ENCODE assay signal across 20 cellular contexts in the genomic region with DNA sequence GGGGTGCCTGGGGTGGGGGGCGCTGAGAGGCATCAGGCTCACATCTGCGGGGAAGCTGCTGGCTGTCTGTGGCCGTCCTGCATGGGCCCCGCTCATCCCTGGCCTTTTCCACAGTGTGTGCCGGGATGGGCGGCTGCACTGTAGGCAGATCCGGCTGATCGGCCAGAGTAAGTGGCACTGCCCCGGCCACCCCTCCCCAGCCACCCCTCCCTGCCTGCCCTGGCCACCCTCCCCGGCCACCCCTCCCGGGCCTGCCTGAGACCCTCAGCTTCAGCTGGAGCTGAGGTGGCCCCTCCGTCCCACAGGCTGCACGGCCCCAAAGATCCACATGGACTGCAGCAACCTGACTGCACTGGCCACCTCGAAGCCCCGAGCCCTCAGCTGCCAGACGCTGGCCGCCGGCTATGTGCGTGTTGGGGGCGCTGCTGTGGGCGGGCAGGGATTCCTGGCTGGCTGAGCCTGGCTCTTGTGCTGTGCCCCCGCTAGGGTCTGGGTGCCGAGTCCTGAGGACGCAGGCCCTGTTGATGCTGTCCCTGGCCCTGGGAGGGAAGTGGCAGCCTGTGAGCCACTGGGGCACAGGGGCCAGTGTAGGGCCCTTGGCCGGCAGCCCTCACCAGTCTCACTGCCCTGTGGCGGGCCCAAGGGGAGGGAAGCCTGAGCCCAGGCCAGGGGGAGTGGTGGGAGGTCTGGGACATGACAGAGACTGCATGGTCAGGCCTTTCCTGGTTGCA. TPM values are rescaled to one million over a fixed set of nuclear protein-coding genes. Genes with fewer than 3 reads are reported as not detected.
DNase-seq lines count a peak whose midpoint lies in the region; ATAC-seq, FAIRE-seq and TF ChIP-seq lines count a peak whose summit lies in the region.
"Had no signal": no experiment of that assay in that cellular context is flagged by ENCODE, and none has a peak within 500 bp of the region (broad histone marks: within the 10 kb centered on the region; RNA-seq: fewer than 3 reads in every experiment).

No MANE protein-coding gene starts in this region.

- CTCF ChIA-PET in SK-N-SH (lab: Yijun Ruan, JAX) (no interaction called here), HepG2 (lab: Yijun Ruan, JAX; ENCODE audit: low intra/inter-chr PET ratio, low total read pairs) (no interaction called here)
- CTCF ChIA-PET in activated naive CD4-positive, alpha-beta T cell treated with anti-CD3 and anti-CD28 coated beads, Interleukin-2, amount 10 ng/mL, durations not matched to agents 7 days and 5 days (lab: Charles Lee): no interaction called here

- H3K36me3 Mint-ChIP-seq in activated naive CD4-positive, alpha-beta T cell treated with anti-CD3 and anti-CD28 coated beads, Interleukin-2, amount 10 ng/mL, durations not matched to agents 7 days and 5 days: no peaks in the 10 kb centered on the region

- no peak overlapping the region for H3K9ac ChIP-seq in SK-N-SH
- no peak overlapping the region for H3K9ac ChIP-seq in HepG2 (ENCODE audit: insufficient read depth, low read depth, low read length)
- H3K9ac ChIP-seq: BLaER1 had no signal

- TF ChIP-seq EP300 in SK-N-SH (IDR thresholded peaks at IDR 0.05; ENCODE audit: borderline replicate concordance in 1 of 2, low read depth in 1 of 2, low read length in 1 of 2): no peak
- no peak for TF ChIP-seq EP300 in HepG2 (IDR thresholded peaks at IDR 0.05; ENCODE audit: low read depth in 2 of 2, low read length in 2 of 2)
- TF ChIP-seq EP300 in HepG2 (CRISPR knock-in tag; IDR thresholded peaks at IDR 0.05; ENCODE audit: borderline replicate concordance): no peak

- no peak overlapping the region for H3K4me3 Mint-ChIP-seq in activated naive CD4-positive, alpha-beta T cell treated with anti-CD3 and anti-CD28 coated beads, Interleukin-2, amount 10 ng/mL, durations not matched to agents 7 days and 5 days
- H3K4me3 Mint-ChIP-seq: H9 had no signal

- H3K36me3 ChIP-seq in SK-N-SH (replicated peaks in 1 of 2; ENCODE audit: control insufficient read depth in 1 of 2, insufficient read depth in 2 of 2, low read length in 1 of 2): no peaks in the 10 kb centered on the region
- H3K36me3 ChIP-seq in WERI-Rb-1: no peaks in the 10 kb centered on the region
- H3K36me3 ChIP-seq in HepG2 (replicated peaks in 1 of 2; ENCODE audit: control insufficient read depth in 1 of 2, insufficient read depth in 2 of 2, low read length in 2 of 2): no peaks in the 10 kb centered on the region
- H3K36me3 ChIP-seq in psoas muscle (ENCODE audit: insufficient read depth in 1 of 2, low read depth in 1 of 2): no peaks in the 10 kb centered on the region
- H3K36me3 ChIP-seq: BLaER1 had no signal

- no peak for TF ChIP-seq POLR2A in HepG2 (IDR thresholded peaks at IDR 0.05; ENCODE audit: insufficient read depth in 1 of 2, low read depth in 2 of 2, low read length in 2 of 2)

- in situ Hi-C loops in HepG2 (cut with HindIII; ENCODE audit: extremely low pct_ligation_motif_present, low pct_unique_long_range_greater_than_20kb): no loop called here

- BruUV-seq in HepG2 (replicated peaks; lab: Mats Ljungman, UMichigan): no TSS peak

- H3K79me2 ChIP-seq in SK-N-SH (ENCODE audit: insufficient read depth) (no peaks in the 10 kb centered on the region), HepG2 (ENCODE audit: insufficient read depth, low read length) (no peaks in the 10 kb centered on the region)

- intact Hi-C loops in HepG2 (cut with micrococcal nuclease; ENCODE audit: unreplicated experiment) (no loop called here), psoas muscle (cut with DNase I) (no loop called here)

- H3K4me2 ChIP-seq in SK-N-SH (no peak overlapping the region), HepG2 (ENCODE audit: low read depth, low read length) (no peak overlapping the region)
- H3K4me2 ChIP-seq: BLaER1 had no signal

- H3K4me1 ChIP-seq in SK-N-SH (ENCODE audit: control insufficient read depth in 1 of 2, insufficient read depth in 2 of 2, low read depth in 1 of 2, low read length in 1 of 2) (no peaks in the 10 kb centered on the region), HepG2 (ENCODE audit: insufficient read depth, low read length) (no peaks in the 10 kb centered on the region), psoas muscle (no peaks in the 10 kb centered on the region)
- H3K4me1 ChIP-seq: BLaER1 had no signal

- peaks cover 2% of the 10 kb centered on the region for H3K9me3 Mint-ChIP-seq in activated naive CD4-positive, alpha-beta T cell treated with anti-CD3 and anti-CD28 coated beads, Interleukin-2, amount 10 ng/mL, durations not matched to agents 7 days and 5 days
- H3K9me3 Mint-ChIP-seq: H9 had no signal

- H3K9me3 ChIP-seq in SK-N-SH: no peaks in the 10 kb centered on the region
- no peaks in the 10 kb centered on the region for H3K9me3 ChIP-seq in WERI-Rb-1 (ENCODE audit: severe bottlenecking)
- no peaks in the 10 kb centered on the region for H3K9me3 ChIP-seq in HepG2 (ENCODE audit: low read length)
- H3K9me3 ChIP-seq in psoas muscle: no peaks in the 10 kb centered on the region
- H3K9me3 ChIP-seq: BLaER1 had no signal

- ATAC-seq in SK-N-SH treated with all-trans-retinoic acid at 6 μM for 48 hours (0 out of 3 replicates have a peak, but pooled peaks have one; percentile 20), HepG2 (0 out of 3 replicates have a peak, but pooled peaks have one; percentile 12), psoas muscle (no peak), HG02885 (IDR thresholded peaks at IDR 0.05; ENCODE audit: poor library complexity, unreplicated experiment) (no peak)

- no peaks in the 10 kb centered on the region for H4K20me1 ChIP-seq in SK-N-SH (ENCODE audit: insufficient read depth)
- H4K20me1 ChIP-seq in HepG2 (ENCODE audit: insufficient read depth, low read length): no peaks in the 10 kb centered on the region
- H4K20me1 ChIP-seq: BLaER1 had no signal

- H3K4me3 ChIP-seq in SK-N-SH (ENCODE audit: low read depth in 2 of 2, low read length in 1 of 2) (no peak overlapping the region), WERI-Rb-1 (ENCODE audit: low read depth, low read length) (no peak overlapping the region), HepG2 (replicated peaks in 1 of 3; ENCODE audit: insufficient read depth in 1 of 3, low read depth in 2 of 3, low read length in 3 of 3) (no peak overlapping the region), psoas muscle (no peak overlapping the region)
- H3K4me3 ChIP-seq: BLaER1 had no signal

- H3K27ac Mint-ChIP-seq in activated naive CD4-positive, alpha-beta T cell treated with anti-CD3 and anti-CD28 coated beads, Interleukin-2, amount 10 ng/mL, durations not matched to agents 7 days and 5 days: no peak overlapping the region
- H3K27ac Mint-ChIP-seq: H9 had no signal

- no peak for FAIRE-seq in HepG2 (lab: Jason Lieb, UNC)

- H3F3A ChIP-seq in SK-N-SH (replicated peaks; ENCODE audit: insufficient read depth): no peaks in the 10 kb centered on the region

- no peaks in the 10 kb centered on the region for H3K4me1 Mint-ChIP-seq in activated naive CD4-positive, alpha-beta T cell treated with anti-CD3 and anti-CD28 coated beads, Interleukin-2, amount 10 ng/mL, durations not matched to agents 7 days and 5 days
- H3K4me1 Mint-ChIP-seq: H9 had no signal

- H3K27ac ChIP-seq in SK-N-SH (ENCODE audit: low read depth in 2 of 2, low read length in 1 of 2): no peak overlapping the region
- H3K27ac ChIP-seq in WERI-Rb-1: no peak overlapping the region
- no peak overlapping the region for H3K27ac ChIP-seq in HepG2 (ENCODE audit: extremely low read length, insufficient read depth, low read length)
- no peak overlapping the region for H3K27ac ChIP-seq in psoas muscle
- H3K27ac ChIP-seq: 22Rv1, BLaER1 had no signal

- H3K9me2 ChIP-seq in SK-N-SH: no peaks in the 10 kb centered on the region

- TF ChIP-seq CTCF in SK-N-SH (IDR thresholded peaks at IDR 0.05) (no peak), WERI-Rb-1 (IDR thresholded peaks at IDR 0.05; ENCODE audit: low read depth, low read length) (no peak), HepG2 (CRISPR knock-in tag; IDR thresholded peaks at IDR 0.05) (no peak), psoas muscle (IDR thresholded peaks at IDR 0.05) (no peak)

- H3K27me3 ChIP-seq in SK-N-SH (ENCODE audit: insufficient read depth): no peaks in the 10 kb centered on the region; the same call in 1 of the 2 replicates
- peaks cover 2% of the 10 kb centered on the region for H3K27me3 ChIP-seq in WERI-Rb-1 (ENCODE audit: insufficient read depth, low read depth, severe bottlenecking)
- H3K27me3 ChIP-seq in HepG2 (ENCODE audit: control insufficient read depth in 1 of 2, insufficient read depth in 2 of 2, low read length in 2 of 2): peaks cover 18 to 70% of the 10 kb centered on the region in 2 experiments; a peak in 4 of 5 replicates
- peaks cover 0 to 4% (median 0%) of the 10 kb centered on the region in 3 donors for H3K27me3 ChIP-seq in psoas muscle (ENCODE audit: insufficient read depth in 3 of 3, low read length in 2 of 3)
- H3K27me3 ChIP-seq: BLaER1 had no signal

- no peak for DNase-seq in SK-N-SH
- DNase-seq in WERI-Rb-1: peak; percentile 4
- DNase-seq in HepG2 (ENCODE audit: low spot score): no peak
- DNase-seq in psoas muscle: peak; percentile 5 to 41
- DNase-seq in UCSD-AML1 (lab: John Stamatoyannopoulos, UW; ENCODE audit: unreplicated experiment): no peak
- DNase-seq in activated naive CD4-positive, alpha-beta T cell treated with anti-CD3 and anti-CD28 coated beads, Interleukin-2, amount 10 ng/mL, durations not matched to agents 7 days and 5 days: no peak
- DNase-seq: EL, H9, IMR-90, NCI-H1417, NCI-H2029, NCI-H2171 treated with DMSO at 0.1 percent for 48 hours, NCI-H82, SHP77 had no signal

- POLR2A ChIA-PET in SK-N-SH (lab: Yijun Ruan, JAX): no interaction called here
- POLR2A ChIA-PET in HepG2 (lab: Yijun Ruan, JAX): no interaction called here

- H3K27me3 Mint-ChIP-seq in activated naive CD4-positive, alpha-beta T cell treated with anti-CD3 and anti-CD28 coated beads, Interleukin-2, amount 10 ng/mL, durations not matched to agents 7 days and 5 days: no peaks in the 10 kb centered on the region

- WGBS in SK-N-SH (ENCODE audit: low lambda C conversion rate): 43% methylated on average over 8 of the region's 26 CpGs
- WGBS in HepG2 (ENCODE audit: low lambda C conversion rate): no CpG with 5 or more reads among the region's 26 CpGs
- 72 to 80% (median 76%) methylated on average over 21 to 26 of the region's 26 CpGs for WGBS in psoas muscle, 3 donors

- TF ChIP-seq RAD21 in SK-N-SH (IDR thresholded peaks at IDR 0.05; ENCODE audit: low read length) (no peak), HepG2 (CRISPR knock-in tag; IDR thresholded peaks at IDR 0.05) (no peak)

- no peak overlapping the region for H2AFZ ChIP-seq in SK-N-SH (ENCODE audit: low read depth)
- no peak overlapping the region for H2AFZ ChIP-seq in HepG2 (ENCODE audit: low read length)

RNA-seq across cellular contexts. Expression of a gene that starts 10.9 kb away (rescaled TPM):
- polyA plus RNA-seq in SK-N-SH (2012; rRNA removed): not detected in 2 replicates
- polyA plus RNA-seq in SK-N-SH (2012; cell fraction: cytosol; rRNA removed): not detected in 2 replicates
- under 0.01 TPM in 1 of 2 replicates, not detected in the other for polyA plus RNA-seq in SK-N-SH (2012; cell fraction: nucleus; rRNA removed)
- not detected in 2 replicates for total RNA-seq in HepG2 (2016; rRNA removed; fragmentation: Illumina TruSeq; extraction: Trizol)
- total RNA-seq in HepG2 (2016; cell fraction: cytosol; rRNA removed; fragmentation: Illumina TruSeq; extraction: Trizol; ENCODE audit: low read depth): not detected in 2 replicates
- total RNA-seq in HepG2 (2016; cell fraction: insoluble cytoplasmic fraction; rRNA removed; fragmentation: Illumina TruSeq; extraction: Trizol): not detected in 2 replicates
- not detected in 2 replicates for total RNA-seq in HepG2 (2016; cell fraction: membrane; rRNA removed; fragmentation: Illumina TruSeq; extraction: Trizol)
- not detected in 2 replicates for total RNA-seq in HepG2 (2016; cell fraction: nucleus; rRNA removed; fragmentation: Illumina TruSeq; extraction: Trizol)
- under 0.01 TPM in 1 of 2 replicates, not detected in the other for polyA plus RNA-seq in HepG2 (2011; rRNA removed)
- not detected in 2 replicates for polyA plus RNA-seq in HepG2 (2011; cell fraction: cytosol; rRNA removed)
- under 0.01 and 0.02 TPM in 2 replicates for polyA plus RNA-seq in HepG2 (2011; cell fraction: nucleus; rRNA removed)
- polyA plus RNA-seq in HepG2 (2012): not detected in 2 replicates
- polyA plus RNA-seq in HepG2 (2016; cell fraction: cytosol; fragmentation: Illumina TruSeq; extraction: Trizol; ENCODE audit: low read depth): not detected in 2 replicates
- not detected in 2 replicates for polyA plus RNA-seq in HepG2 (2016; cell fraction: insoluble cytoplasmic fraction; fragmentation: Illumina TruSeq; extraction: Trizol; ENCODE audit: low read depth)
- polyA plus RNA-seq in HepG2 (2016; cell fraction: membrane; fragmentation: Illumina TruSeq; extraction: Trizol; ENCODE audit: low read depth): not detected in 2 replicates
- polyA plus RNA-seq in HepG2 (2016; cell fraction: nucleus; fragmentation: Illumina TruSeq; extraction: Trizol; ENCODE audit: insufficient read depth, low read depth): not detected in 2 replicates
- 0.22 TPM in 1 of 2 replicates, not detected in the other for polyA minus RNA-seq in HepG2 (2011; rRNA and poly(A)+ RNA removed; ENCODE audit: low replicate concordance)
- not detected in 2 replicates for polyA minus RNA-seq in HepG2 (2011; cell fraction: cytosol; rRNA and poly(A)+ RNA removed)
- not detected in 2 replicates for polyA minus RNA-seq in HepG2 (2011; cell fraction: nucleus; rRNA and poly(A)+ RNA removed)
- under 1 TPM in 3 of 4 donors, not detected in 1; 0.02 to 0.44 (median 0.04) TPM for total RNA-seq in psoas muscle
- under 1 TPM in 2 of 3 donors, not detected in 1; under 0.01 to 0.01 TPM for polyA plus RNA-seq in psoas muscle
- total RNA-seq: H9, IMR-90, LHCN-M2, NCI-H460 had no signal
- polyA plus RNA-seq: IMR-90 had no signal

RNA-seq across cellular contexts. Expression of a gene that starts 49.1 kb away (rescaled TPM):
- polyA plus RNA-seq in SK-N-SH (2012; rRNA removed): not detected in 2 replicates
- not detected in 2 replicates for polyA plus RNA-seq in SK-N-SH (2012; cell fraction: cytosol; rRNA removed)
- polyA plus RNA-seq in SK-N-SH (2012; cell fraction: nucleus; rRNA removed): not detected in 2 replicates
- not detected in 2 replicates for total RNA-seq in HepG2 (2016; rRNA removed; fragmentation: Illumina TruSeq; extraction: Trizol)
- not detected in 2 replicates for total RNA-seq in HepG2 (2016; cell fraction: cytosol; rRNA removed; fragmentation: Illumina TruSeq; extraction: Trizol; ENCODE audit: low read depth)
- not detected in 2 replicates for total RNA-seq in HepG2 (2016; cell fraction: insoluble cytoplasmic fraction; rRNA removed; fragmentation: Illumina TruSeq; extraction: Trizol)
- not detected in 2 replicates for total RNA-seq in HepG2 (2016; cell fraction: membrane; rRNA removed; fragmentation: Illumina TruSeq; extraction: Trizol)
- total RNA-seq in HepG2 (2016; cell fraction: nucleus; rRNA removed; fragmentation: Illumina TruSeq; extraction: Trizol): not detected in 2 replicates
- polyA plus RNA-seq in HepG2 (2011; rRNA removed): not detected in 2 replicates
- not detected in 2 replicates for polyA plus RNA-seq in HepG2 (2011; cell fraction: cytosol; rRNA removed)
- not detected in 2 replicates for polyA plus RNA-seq in HepG2 (2011; cell fraction: nucleus; rRNA removed)
- polyA plus RNA-seq in HepG2 (2012): 0.03 and 0.08 TPM in 2 replicates
- polyA plus RNA-seq in HepG2 (2016; cell fraction: cytosol; fragmentation: Illumina TruSeq; extraction: Trizol; ENCODE audit: low read depth): not detected in 2 replicates
- not detected in 2 replicates for polyA plus RNA-seq in HepG2 (2016; cell fraction: insoluble cytoplasmic fraction; fragmentation: Illumina TruSeq; extraction: Trizol; ENCODE audit: low read depth)
- polyA plus RNA-seq in HepG2 (2016; cell fraction: membrane; fragmentation: Illumina TruSeq; extraction: Trizol; ENCODE audit: low read depth): not detected in 2 replicates
- polyA plus RNA-seq in HepG2 (2016; cell fraction: nucleus; fragmentation: Illumina TruSeq; extraction: Trizol; ENCODE audit: insufficient read depth, low read depth): not detected in 2 replicates
- polyA minus RNA-seq in HepG2 (2011; rRNA and poly(A)+ RNA removed; ENCODE audit: low replicate concordance): not detected in 2 replicates
- not detected in 2 replicates for polyA minus RNA-seq in HepG2 (2011; cell fraction: cytosol; rRNA and poly(A)+ RNA removed)
- not detected in 2 replicates for polyA minus RNA-seq in HepG2 (2011; cell fraction: nucleus; rRNA and poly(A)+ RNA removed)
- not detected for total RNA-seq in psoas muscle
- polyA plus RNA-seq in psoas muscle: under 1 TPM; under 0.01 to 0.04 (median 0.01) TPM
- total RNA-seq: H9, IMR-90, LHCN-M2, NCI-H460 had no signal
- polyA plus RNA-seq: IMR-90 had no signal

Comparison
In these comparisons a context has a peak if more than half of its experiments do, and no peak if none do; other contexts are left out.
1. ATAC-seq: peak in SK-N-SH treated with all-trans-retinoic acid at 6 μM for 48 hours (single experiment) and HepG2 (single experiment); none in psoas muscle (0 of 4) and HG02885 (single experiment).
2. DNase-seq: peak in WERI-Rb-1 (single experiment) and psoas muscle (2 of 2); none in SK-N-SH (single experiment), HepG2 (single experiment), UCSD-AML1 (single experiment) and activated naive CD4-positive, alpha-beta T cell treated with anti-CD3 and anti-CD28 coated beads, Interleukin-2, amount 10 ng/mL, durations not matched to agents 7 days and 5 days (single experiment).